Comparison of ENCODE assay signal across 8 cellular contexts in the genomic region with DNA sequence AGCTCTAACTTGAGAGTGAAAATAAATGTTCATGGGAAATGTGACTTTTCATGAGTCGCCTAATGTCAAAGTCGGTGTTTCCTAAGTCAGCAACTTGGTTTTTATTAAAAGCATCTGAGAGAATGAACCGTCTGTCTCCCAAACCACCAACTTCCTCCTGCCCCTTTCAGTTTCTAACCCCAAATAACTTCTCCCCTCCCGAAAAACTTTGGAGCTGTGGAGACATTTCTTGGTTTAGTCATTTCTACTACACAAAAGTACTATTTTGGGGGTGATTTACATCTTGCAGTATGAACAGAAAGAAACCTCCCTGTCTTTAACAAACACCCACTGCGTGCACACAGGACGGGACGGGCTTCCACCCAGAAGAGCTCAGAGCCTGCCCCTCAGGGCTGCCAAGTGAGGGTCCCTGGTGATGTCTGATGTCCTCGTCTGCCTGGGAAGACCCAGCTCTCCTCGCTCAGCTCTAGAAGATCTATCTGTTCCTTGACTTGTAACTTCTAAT.
DNase-seq lines count a peak whose midpoint lies in the region; ATAC-seq and TF ChIP-seq lines count a peak whose summit lies in the region.

No MANE protein-coding gene starts in this region.

- peak overlapping the region; percentile 68 for H3K4me3 ChIP-seq in OCI-LY3 (ENCODE audit: low read length)
- H3K4me3 ChIP-seq in colonic mucosa = no peak overlapping the region
- H3K4me3 ChIP-seq in rectal smooth muscle tissue (ENCODE audit: low read length) = peak overlapping the region; percentile 19

- no peaks in the 10 kb centered on the region for H3K79me2 ChIP-seq in OCI-LY3 (ENCODE audit: low read length)

- peak; percentile 69 for ATAC-seq in HG02759 (IDR thresholded peaks at IDR 0.05; ENCODE audit: unreplicated experiment)

- peak overlapping the region; percentile 92 for H3K4me2 ChIP-seq in OCI-LY3 (ENCODE audit: low read length)

- H3K4me1 ChIP-seq in OCI-LY3 (ENCODE audit: low read length) (peaks cover 47% of the 10 kb centered on the region), colonic mucosa (peaks cover 14% of the 10 kb centered on the region), rectal smooth muscle tissue (ENCODE audit: control insufficient read depth, insufficient read depth, low read length) (peaks cover 30% of the 10 kb centered on the region)

- TF ChIP-seq CTCF in OCI-LY3 (IDR thresholded peaks at IDR 0.05; ENCODE audit: low read depth, low read length) = no peak
- TF ChIP-seq CTCF in colonic mucosa (IDR thresholded peaks at IDR 0.05) = no peak

- H3K36me3 ChIP-seq in OCI-LY3 (replicated peaks; ENCODE audit: low read depth, low read length) (no peaks in the 10 kb centered on the region), colonic mucosa (no peaks in the 10 kb centered on the region), rectal smooth muscle tissue (ENCODE audit: control insufficient read depth, insufficient read depth, low read length) (no peaks in the 10 kb centered on the region)

- H2AFZ ChIP-seq in OCI-LY3 (ENCODE audit: low read depth, low read length) = peak overlapping the region; percentile 17; the same call in 1 of the 2 replicates

- intact Hi-C loops in colonic mucosa (cut with DNase I) = no loop called here

- H3K9ac ChIP-seq in OCI-LY3 (ENCODE audit: low read length) = peak overlapping the region; percentile 12; the same call in 1 of the 2 replicates
- H3K9ac ChIP-seq in colonic mucosa (ENCODE audit: low read depth in 2 of 2, low read length in 2 of 2) = peak overlapping the region in 1 of 2 donors; percentile 46
- H3K9ac ChIP-seq in rectal smooth muscle tissue (ENCODE audit: low read length) = no peak overlapping the region

- H3K9me3 ChIP-seq in OCI-LY3 (ENCODE audit: insufficient read depth, low read length) (no peaks in the 10 kb centered on the region), colonic mucosa (no peaks in the 10 kb centered on the region)

- peak overlapping the region; percentile 52; the same call in 1 of the 2 replicates for H3K27ac ChIP-seq in OCI-LY3 (ENCODE audit: low read length)
- peak overlapping the region; percentile 89 for H3K27ac ChIP-seq in colonic mucosa
- peak overlapping the region; percentile 99 for H3K27ac ChIP-seq in rectal smooth muscle tissue (ENCODE audit: low read depth, low read length)

- no peaks in the 10 kb centered on the region for H4K20me1 ChIP-seq in OCI-LY3 (ENCODE audit: insufficient read depth, low read length)

- peaks cover 16% of the 10 kb centered on the region for H3K27me3 ChIP-seq in OCI-LY3 (ENCODE audit: low read depth, low read length)
- no peaks in the 10 kb centered on the region for H3K27me3 ChIP-seq in colonic mucosa
- no peaks in the 10 kb centered on the region for H3K27me3 ChIP-seq in rectal smooth muscle tissue (ENCODE audit: control insufficient read depth, insufficient read depth, low read length)

- DNase-seq in activated T-cell treated with anti-CD3 and anti-CD28 coated beads for 24 hours (ENCODE audit: low read depth) (peak; percentile 37), activated T-cell treated with anti-CD3 and anti-CD28 coated beads for 4 hours (no peak), colonic mucosa (no peak), nucleus accumbens (lab: John Stamatoyannopoulos, UW) (no peak)
- no peak for DNase-seq in central memory CD4-positive, alpha-beta T cell
